9 cellular contexts compared by ENCODE assay signal in the genomic region with DNA sequence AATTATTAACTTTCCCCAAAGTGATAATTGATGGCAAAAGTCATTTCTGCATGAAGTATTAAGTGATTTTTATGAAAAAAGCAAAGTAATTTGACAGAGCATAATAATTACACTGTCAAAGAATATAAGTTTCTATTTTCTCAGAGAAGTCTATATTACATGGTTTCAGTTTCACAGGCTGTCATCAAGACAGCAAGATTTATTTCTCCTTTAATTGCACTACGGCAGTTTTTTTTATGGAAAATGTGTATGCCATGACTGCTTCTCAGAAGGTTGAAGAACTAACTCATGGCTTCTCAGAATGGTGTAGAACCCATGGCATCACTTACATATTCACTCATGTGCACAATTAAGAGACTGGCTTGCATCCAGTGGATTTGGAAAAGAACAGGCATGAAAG.
"Had no signal": no experiment of that assay in that cellular context is flagged by ENCODE, and none has a peak within 500 bp of the region (broad histone marks: within the 10 kb centered on the region; RNA-seq: fewer than 3 reads in every experiment).

No MANE protein-coding gene starts in this region.

- H3K27ac ChIP-seq: GM23248, HL-60, KMS-11 had no signal

- H3K4me3 ChIP-seq: GM23248, HAP-1 had no signal

- DNase-seq: GM23248, GOT3, H7, KBM-7 had no signal

- H3K4me1 ChIP-seq: HAP-1 had no signal

- H3K36me3 ChIP-seq: HAP-1 had no signal

- H3K9me3 ChIP-seq: HAP-1 had no signal

- H3K9ac ChIP-seq: GM23248, KMS-11 had no signal

- H2AFZ ChIP-seq: GM23248 had no signal

- ATAC-seq: HCT116, HepG2 had no signal

- H3K4me2 ChIP-seq: KMS-11 had no signal
